In genomic region chr6:33694977-33695376, GRCh38 we compare ENCODE assay signal across 8 cellular contexts. TPM values are rescaled to one million over a fixed set of nuclear protein-coding genes. Genes with fewer than 3 reads are reported as not detected.
DNase-seq lines count a peak whose midpoint lies in the region; ATAC-seq and TF ChIP-seq lines count a peak whose summit lies in the region.

No MANE protein-coding gene starts in this region.

- POLR2A ChIA-PET in CD8-positive, alpha-beta T cell (lab: Charles Lee), result interaction anchor here (0.6 to 3.9 kb wide), 7 partner anchors 8 to 100 kb away, joined by 3 to 18 read pairs (median 4); partner anchors contain the start of genes ITPR3 and UQCC2

- no peak for ATAC-seq in CD8-positive, alpha-beta T cell

- peak overlapping the region; percentile 69 for H3K4me3 Mint-ChIP-seq in CD8-positive, alpha-beta T cell

- H3K9me3 ChIP-seq in CD8-positive, alpha-beta T cell (ENCODE audit: low read length), result no peaks in the 10 kb centered on the region
- no peaks in the 10 kb centered on the region for H3K9me3 ChIP-seq in Peyer's patch
- no peaks in the 10 kb centered on the region for H3K9me3 ChIP-seq in endocrine pancreas (ENCODE audit: control insufficient read depth, low read length)
- no peaks in the 10 kb centered on the region for H3K9me3 ChIP-seq in osteoblast (ENCODE audit: low read depth, low read length)
- H3K9me3 ChIP-seq in thyroid gland, result no peaks in the 10 kb centered on the region

- peak overlapping the region; percentile 97 for H3K27ac Mint-ChIP-seq in CD8-positive, alpha-beta T cell

- 85 to 90% methylated on average over 3 to 5 of the region's 5 CpGs for WGBS in thyroid gland, 2 donors

- H3K36me3 ChIP-seq in CD8-positive, alpha-beta T cell (ENCODE audit: insufficient read depth, low read length), result peaks cover 31% of the 10 kb centered on the region
- H3K36me3 ChIP-seq in Peyer's patch (peaks cover 0 to 67% (median 0%) of the 10 kb centered on the region in 3 donors), endocrine pancreas (ENCODE audit: control insufficient read depth, insufficient read depth, low read length) (no peaks in the 10 kb centered on the region), osteoblast (ENCODE audit: insufficient read depth, low read length) (peaks cover 61% of the 10 kb centered on the region), thyroid gland (peaks cover 57 to 66% of the 10 kb centered on the region in 2 donors)

- H3K36me3 Mint-ChIP-seq in CD8-positive, alpha-beta T cell, result peaks cover 60% of the 10 kb centered on the region

- H3K4me3 ChIP-seq in CD8-positive, alpha-beta T cell (ENCODE audit: low read depth, low read length), result no peak overlapping the region
- H3K4me3 ChIP-seq in Peyer's patch, result no peak overlapping the region
- no peak overlapping the region for H3K4me3 ChIP-seq in endocrine pancreas (ENCODE audit: control insufficient read depth, insufficient read depth, low read length)
- H3K4me3 ChIP-seq in osteoblast (ENCODE audit: insufficient read depth, low read length), result no peak overlapping the region
- no peak overlapping the region for H3K4me3 ChIP-seq in thyroid gland (replicated peaks in 1 of 3)

- CTCF ChIA-PET in CD8-positive, alpha-beta T cell (lab: Charles Lee), result interaction anchor here (0.6 to 2.3 kb wide), 6 partner anchors 15 to 455 kb away, joined by 3 to 10 read pairs (median 4); no protein-coding TSS in a partner anchor

- H3K27me3 Mint-ChIP-seq in CD8-positive, alpha-beta T cell (ENCODE audit: low read depth), result no peaks in the 10 kb centered on the region

- H3K4me1 Mint-ChIP-seq in CD8-positive, alpha-beta T cell (ENCODE audit: low read depth), result peaks cover 64% of the 10 kb centered on the region

- intact Hi-C loops in CD8-positive, alpha-beta T cell (cut with DNase I, micrococcal nuclease), result loop anchor here (5.0 to 10.0 kb wide), 5 partner anchors 60 to 300 kb away; partner anchors contain the start of genes KIFC1 (in 1 of the 2), SYNGAP1 (in 1 of the 2) and ZBTB9 (in 1 of the 2)
- intact Hi-C loops in thyroid gland (cut with DNase I), result no loop called here

- no peaks in the 10 kb centered on the region for H3K9me3 Mint-ChIP-seq in CD8-positive, alpha-beta T cell

- no peak overlapping the region for H3K4me2 ChIP-seq in osteoblast (ENCODE audit: insufficient read depth, low read length)

- peaks cover 64% of the 10 kb centered on the region for H3K4me1 ChIP-seq in CD8-positive, alpha-beta T cell (ENCODE audit: insufficient read depth, low read length)
- peaks cover 0 to 44% (median 13%) of the 10 kb centered on the region in 4 donors for H3K4me1 ChIP-seq in Peyer's patch
- no peaks in the 10 kb centered on the region for H3K4me1 ChIP-seq in endocrine pancreas (ENCODE audit: control insufficient read depth, insufficient read depth, low read length)
- H3K4me1 ChIP-seq in osteoblast (ENCODE audit: insufficient read depth, low read length), result peaks cover 47% of the 10 kb centered on the region
- H3K4me1 ChIP-seq in thyroid gland, result peaks cover 20 to 48% of the 10 kb centered on the region in 2 donors

- H3K27me3 ChIP-seq in CD8-positive, alpha-beta T cell (ENCODE audit: insufficient read depth, low read length), result no peaks in the 10 kb centered on the region
- no peaks in the 10 kb centered on the region for H3K27me3 ChIP-seq in Peyer's patch
- no peaks in the 10 kb centered on the region for H3K27me3 ChIP-seq in endocrine pancreas (ENCODE audit: control insufficient read depth, insufficient read depth, low read length)
- H3K27me3 ChIP-seq in osteoblast (ENCODE audit: insufficient read depth, low read length), result no peaks in the 10 kb centered on the region
- no peaks in the 10 kb centered on the region for H3K27me3 ChIP-seq in thyroid gland

- H3K9ac ChIP-seq in endocrine pancreas (ENCODE audit: control insufficient read depth, insufficient read depth, low read length), result peak overlapping the region; percentile 76

- H3K79me2 ChIP-seq in osteoblast (ENCODE audit: insufficient read depth, low read length), result peaks cover 9% of the 10 kb centered on the region

- no peaks in the 10 kb centered on the region for H4K20me1 ChIP-seq in osteoblast (ENCODE audit: insufficient read depth, low read length)

- no peak overlapping the region for H2AFZ ChIP-seq in osteoblast (ENCODE audit: low read length)

- no peak for TF ChIP-seq CTCF in CD8-positive, alpha-beta T cell (IDR thresholded peaks at IDR 0.05)
- TF ChIP-seq CTCF in Peyer's patch (IDR thresholded peaks at IDR 0.05), result no peak
- no peak for TF ChIP-seq CTCF in osteoblast (IDR thresholded peaks at IDR 0.05; ENCODE audit: extremely low read depth, low read depth, low read length)
- TF ChIP-seq CTCF in thyroid gland (IDR thresholded peaks at IDR 0.05), result no peak

- H3K27ac ChIP-seq in CD8-positive, alpha-beta T cell (ENCODE audit: low read depth, low read length), result peak overlapping the region; percentile 37
- H3K27ac ChIP-seq in Peyer's patch (peak overlapping the region in 3 of 4 donors; percentile 35 to 82 (median 68)), osteoblast (ENCODE audit: low read depth, low read length) (peak overlapping the region; percentile 71), thyroid gland (no peak overlapping the region)

- no peak for TF ChIP-seq POLR2A in Peyer's patch (IDR thresholded peaks at IDR 0.05)
- TF ChIP-seq POLR2A in thyroid gland (IDR thresholded peaks at IDR 0.05), result no peak

- DNase-seq in CD8-positive, alpha-beta T cell, result no peak
- no peak for DNase-seq in Peyer's patch
- no peak for DNase-seq in osteoblast (ENCODE audit: insufficient read length, low spot score, missing footprints)
- DNase-seq in thyroid gland, result no peak
- no peak for DNase-seq in OCI-M1 (lab: John Stamatoyannopoulos, UW)
- DNase-seq in NCI-H2029 treated with DMSO at 0.1 percent for 48 hours (lab: John Stamatoyannopoulos, UW), result no peak
- DNase-seq in KG1 (lab: John Stamatoyannopoulos, UW), result no peak

RNA-seq across cellular contexts. Expression of gene UQCC2, which starts 16.5 kb away (rescaled TPM):
- total RNA-seq in CD8-positive, alpha-beta T cell, result 1 to 10 TPM; 6.2 to 6.8 TPM
- 10 to 100 TPM in 1 of 4 donors, 1 to 10 TPM in 3; 4.6 to 19.6 (median 6.9) TPM for total RNA-seq in Peyer's patch
- total RNA-seq in osteoblast, result 15.2 and 20.0 TPM in 2 replicates
- total RNA-seq in thyroid gland, result 10 to 100 TPM; 21.1 to 74.7 (median 32.7) TPM

RNA-seq across cellular contexts. Expression of gene IP6K3, which starts 51.7 kb away (rescaled TPM):
- total RNA-seq in CD8-positive, alpha-beta T cell, result not detected
- total RNA-seq in Peyer's patch (1 to 10 TPM in 3 of 4 donors, under 1 TPM in 1; 0.88 to 5.8 (median 1.6) TPM), osteoblast (under 0.01 and 0.29 TPM in 2 replicates), thyroid gland (10 to 100 TPM in 3 of 4 donors, 1 to 10 TPM in 1; 7.9 to 20.5 (median 17.1) TPM)

Comparison
In these comparisons a context has a peak if more than half of its experiments do, and no peak if none do; other contexts are left out.
1. H3K27ac ChIP-seq: peak in CD8-positive, alpha-beta T cell (single experiment), Peyer's patch (3 of 4) and osteoblast (single experiment); none in thyroid gland (0 of 3).